ENCODE assay signal across 8 cellular contexts in genomic region chr1:9824702-9825089, GRCh38. TPM values are rescaled to one million over a fixed set of nuclear protein-coding genes. Genes with fewer than 3 reads are reported as not detected.
DNase-seq lines count a peak whose midpoint lies in the region; ATAC-seq and TF ChIP-seq lines count a peak whose summit lies in the region.

No MANE protein-coding gene starts in this region.

- H3K36me3 ChIP-seq in DND-41 (ENCODE audit: insufficient read depth, low read length): peaks cover 12% of the 10 kb centered on the region
- no peaks in the 10 kb centered on the region for H3K36me3 ChIP-seq in rectal smooth muscle tissue (ENCODE audit: control insufficient read depth, insufficient read depth, low read length)

- CTCF ChIA-PET in T-cell (lab: Charles Lee): interaction anchor here in 1 of 2 donors (2.0 kb wide), 1 partner anchor 40 kb away, joined by 8 read pairs; no protein-coding TSS in a partner anchor

- H3K27ac ChIP-seq in DND-41 (ENCODE audit: low read length) (no peak overlapping the region), rectal smooth muscle tissue (ENCODE audit: low read depth, low read length) (peak overlapping the region; percentile 94)

- POLR2A ChIA-PET in T-cell (lab: Charles Lee): no interaction called here

- TF ChIP-seq CTCF in DND-41 (IDR thresholded peaks at IDR 0.05; ENCODE audit: borderline replicate concordance, extremely low read depth, low read length, poor library complexity, severe bottlenecking) (no peak), fibroblast of mammary gland (conservative IDR thresholded peaks at IDR 0.05; ENCODE audit: control insufficient read depth, insufficient read depth, low read depth, low read length) (no peak)

- no peak overlapping the region for H3K9ac ChIP-seq in DND-41 (ENCODE audit: low read depth, low read length)
- no peak overlapping the region for H3K9ac ChIP-seq in rectal smooth muscle tissue (ENCODE audit: low read length)

- peak overlapping the region; percentile 89 to 92 for H3K27ac Mint-ChIP-seq in T-cell

- H3K9me3 ChIP-seq in DND-41 (ENCODE audit: insufficient read depth, low read length, severe bottlenecking): no peaks in the 10 kb centered on the region

- peaks cover 37% of the 10 kb centered on the region for H3K79me2 ChIP-seq in DND-41 (ENCODE audit: insufficient read depth, low read length)

- H3K4me2 ChIP-seq in DND-41 (ENCODE audit: insufficient read depth, low read length): no peak overlapping the region

- peak overlapping the region; percentile 61 to 92 (median 77) for H3K4me3 Mint-ChIP-seq in T-cell

- H3K27me3 ChIP-seq in DND-41 (ENCODE audit: insufficient read depth, low read length, poor library complexity) (no peaks in the 10 kb centered on the region), rectal smooth muscle tissue (ENCODE audit: control insufficient read depth, insufficient read depth, low read length) (no peaks in the 10 kb centered on the region)

- DNase-seq in DND-41 (no peak), T-cell (no peak), fibroblast of mammary gland (ENCODE audit: low read depth) (no peak), NCI-H748 treated with DMSO at 0.1 percent for 48 hours (lab: John Stamatoyannopoulos, UW) (no peak), NCI-H2171 treated with DMSO at 0.1 percent for 48 hours (lab: John Stamatoyannopoulos, UW) (no peak)

- H3K27me3 Mint-ChIP-seq in T-cell: no peaks in the 10 kb centered on the region

- H3K4me1 Mint-ChIP-seq in T-cell: peaks cover 37 to 58% (median 42%) of the 10 kb centered on the region in 3 donors

- H3K9me3 Mint-ChIP-seq in T-cell: no peaks in the 10 kb centered on the region

- H2AFZ ChIP-seq in DND-41 (ENCODE audit: low read depth, low read length): peak overlapping the region; percentile 16; the same call in 1 of the 2 replicates

- peaks cover 26% of the 10 kb centered on the region for H4K20me1 ChIP-seq in DND-41 (ENCODE audit: insufficient read depth, low read length)

- peaks cover 43% of the 10 kb centered on the region for H3K4me1 ChIP-seq in DND-41 (ENCODE audit: insufficient read depth, low read length)
- peaks cover 11% of the 10 kb centered on the region for H3K4me1 ChIP-seq in rectal smooth muscle tissue (ENCODE audit: control insufficient read depth, insufficient read depth, low read length)

- ATAC-seq in DND-41 (ENCODE audit: insufficient read depth, low read depth): no peak
- no peak for ATAC-seq in T-cell (replicated peaks in 1 of 4)
- ATAC-seq in HG03025 (IDR thresholded peaks at IDR 0.05; ENCODE audit: low FRiP score, unreplicated experiment): no peak
- ATAC-seq in esophagus mucosa: no peak

- H3K4me3 ChIP-seq in DND-41 (ENCODE audit: low read depth in 1 of 2, low read length in 2 of 2): no peak overlapping the region
- peak overlapping the region; percentile 56 for H3K4me3 ChIP-seq in fibroblast of mammary gland (ENCODE audit: control insufficient read depth, low read depth, low read length)
- H3K4me3 ChIP-seq in rectal smooth muscle tissue (ENCODE audit: low read length): peak overlapping the region; percentile 78

- no peaks in the 10 kb centered on the region for H3K36me3 Mint-ChIP-seq in T-cell

RNA-seq across cellular contexts. Expression of gene CLSTN1, which starts 0.9 kb away (rescaled TPM):
- total RNA-seq in T-cell (100 to 1,000 TPM in 2 of 5 donors, 10 to 100 TPM in 3; 84.6 to 105 (median 91.2) TPM), esophagus mucosa (121 TPM)

Comparison
In these comparisons a context has a peak if more than half of its experiments do, and no peak if none do; other contexts are left out.
1. H3K4me3 ChIP-seq: peak in fibroblast of mammary gland (single experiment) and rectal smooth muscle tissue (single experiment); none in DND-41 (0 of 2).